ENCODE assay signal across 22 cellular contexts in the genomic region with DNA sequence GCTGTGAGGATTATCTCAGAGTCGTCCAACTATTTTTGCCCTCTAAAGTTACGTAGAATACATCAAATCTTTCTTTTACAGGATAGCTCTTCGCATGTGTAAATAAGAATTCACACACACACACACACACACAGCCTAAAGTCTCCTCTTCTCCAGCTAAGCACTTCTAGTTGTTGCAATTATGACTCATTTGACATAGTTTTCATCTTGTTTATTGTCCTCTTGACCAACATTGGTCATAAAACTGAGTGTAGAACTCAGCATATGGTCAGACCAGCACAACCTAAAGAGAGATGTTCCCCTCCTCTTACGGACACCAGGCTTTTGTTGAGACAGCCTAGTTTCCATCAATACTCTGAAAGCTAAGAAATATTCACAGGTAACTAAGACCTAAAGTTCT.
A peak's percentile ranks its signal among the peaks of the same experiment; 100 is the strongest.
DNase-seq lines count a peak whose midpoint lies in the region; ATAC-seq and TF ChIP-seq lines count a peak whose summit lies in the region.
"Had no signal": no experiment of that assay in that cellular context is flagged by ENCODE, and none has a peak within 500 bp of the region (broad histone marks: within the 10 kb centered on the region; RNA-seq: fewer than 3 reads in every experiment).

No MANE protein-coding gene starts in this region.

- H3K36me3 ChIP-seq in neural progenitor cell = no peaks in the 10 kb centered on the region
- H3K36me3 ChIP-seq in BE2C = no peaks in the 10 kb centered on the region
- H3K36me3 ChIP-seq: tibial artery had no signal

- no peak overlapping the region for H3K27ac ChIP-seq in neural progenitor cell
- H3K27ac ChIP-seq: coronary artery, tibial artery had no signal

- DNase-seq in GM03348 (ENCODE audit: low spot score) (peak; percentile 53), NOMO-1 (lab: John Stamatoyannopoulos, UW; ENCODE audit: unreplicated experiment in 2 of 2) (peak; percentile 49 to 79), dedifferentiated amniotic fluid mesenchymal stem cell (ENCODE audit: extremely low spot score) (peak; percentile 27), renal cortical epithelial cell (ENCODE audit: low read depth) (peak; percentile 40), iPS-NIHi7 (ENCODE audit: extremely low spot score) (no peak), neural progenitor cell (ENCODE audit: low spot score) (no peak), BE2C (no peak)
- DNase-seq: activated CD4-positive, alpha-beta T cell treated with anti-CD3 and anti-CD28 coated beads for 36 hours; activated CD8-positive, alpha-beta memory T cell treated with anti-CD3 and anti-CD28 coated beads, Interleukin-2, amount 50 U/mL, for 48 hours; activated gamma-delta T cell treated with Interleukin-2 at 50 U/mL for 16 hours; anterior cingulate cortex; DMS79 treated with DMSO at 0.1 percent for 48 hours; MM.1S; naive thymus-derived CD4-positive, alpha-beta T cell; NCI-H2029; NCI-H510A; posterior cingulate gyrus; T-helper 9 cell; tibial artery had no signal

- H3K4me3 ChIP-seq in neural progenitor cell (no peak overlapping the region), BE2C (ENCODE audit: low read depth, low read length) (no peak overlapping the region)
- H3K4me3 ChIP-seq: coronary artery, tibial artery had no signal

- H3K9me3 Mint-ChIP-seq in neural progenitor cell = peaks cover 3% of the 10 kb centered on the region

- no peaks in the 10 kb centered on the region for H3K27me3 Mint-ChIP-seq in neural progenitor cell (ENCODE audit: insufficient read depth, low read depth)

- H3K27me3 ChIP-seq in neural progenitor cell = no peaks in the 10 kb centered on the region
- H3K27me3 ChIP-seq in BE2C = no peaks in the 10 kb centered on the region
- H3K27me3 ChIP-seq: tibial artery had no signal

- TF ChIP-seq CTCF in neural progenitor cell (IDR thresholded peaks at IDR 0.05) (no peak), BE2C (IDR thresholded peaks at IDR 0.05; ENCODE audit: low read depth, low read length) (no peak)

- peaks cover 16% of the 10 kb centered on the region for H3K4me1 ChIP-seq in neural progenitor cell
- H3K4me1 ChIP-seq in BE2C = no peaks in the 10 kb centered on the region

- no peaks in the 10 kb centered on the region for H3K79me2 ChIP-seq in neural progenitor cell (ENCODE audit: low read depth)

- H3K9ac ChIP-seq in neural progenitor cell = no peak overlapping the region

- no peak overlapping the region for H3K27ac Mint-ChIP-seq in neural progenitor cell
- H3K27ac Mint-ChIP-seq: activated CD4-positive, alpha-beta T cell treated with anti-CD3 and anti-CD28 coated beads for 36 hours; CD14-positive monocyte; naive thymus-derived CD4-positive, alpha-beta T cell had no signal

- no peak for ATAC-seq in GM18867 (IDR thresholded peaks at IDR 0.05; ENCODE audit: unreplicated experiment)
- ATAC-seq: activated CD4-positive, alpha-beta T cell treated with anti-CD3 and anti-CD28 coated beads for 36 hours; naive thymus-derived CD4-positive, alpha-beta T cell had no signal

- no peaks in the 10 kb centered on the region for H3F3A ChIP-seq in neural progenitor cell (ENCODE audit: low read depth)

- H3K4me1 Mint-ChIP-seq in neural progenitor cell = peaks cover under 1% of the 10 kb centered on the region
- H3K4me1 Mint-ChIP-seq: activated CD4-positive, alpha-beta T cell treated with anti-CD3 and anti-CD28 coated beads for 36 hours had no signal

- H3K9me3 ChIP-seq in neural progenitor cell (ENCODE audit: low read depth) (no peaks in the 10 kb centered on the region), BE2C (no peaks in the 10 kb centered on the region)
- H3K9me3 ChIP-seq: tibial artery had no signal

- H3K36me3 Mint-ChIP-seq in neural progenitor cell = no peaks in the 10 kb centered on the region
- H3K36me3 Mint-ChIP-seq: CD14-positive monocyte; naive thymus-derived CD4-positive, alpha-beta T cell had no signal

- no peaks in the 10 kb centered on the region for H4K20me1 ChIP-seq in neural progenitor cell (ENCODE audit: low read depth)

- no peak overlapping the region for H3K4me3 Mint-ChIP-seq in neural progenitor cell
- H3K4me3 Mint-ChIP-seq: activated CD4-positive, alpha-beta T cell treated with anti-CD3 and anti-CD28 coated beads for 36 hours; CD14-positive monocyte; naive thymus-derived CD4-positive, alpha-beta T cell had no signal

- no peak overlapping the region for H2AFZ ChIP-seq in neural progenitor cell (replicated peaks)

- H3K4me2 ChIP-seq in neural progenitor cell = no peak overlapping the region

Comparison
In these comparisons a context has a peak if more than half of its experiments do, and no peak if none do; other contexts are left out.
1. DNase-seq: peak in GM03348 (single experiment), NOMO-1 (2 of 2), dedifferentiated amniotic fluid mesenchymal stem cell (single experiment) and renal cortical epithelial cell (single experiment); none in iPS-NIHi7 (single experiment), neural progenitor cell (single experiment) and BE2C (single experiment).